Comparison of ENCODE assay signal across 9 cellular contexts in the genomic region with DNA sequence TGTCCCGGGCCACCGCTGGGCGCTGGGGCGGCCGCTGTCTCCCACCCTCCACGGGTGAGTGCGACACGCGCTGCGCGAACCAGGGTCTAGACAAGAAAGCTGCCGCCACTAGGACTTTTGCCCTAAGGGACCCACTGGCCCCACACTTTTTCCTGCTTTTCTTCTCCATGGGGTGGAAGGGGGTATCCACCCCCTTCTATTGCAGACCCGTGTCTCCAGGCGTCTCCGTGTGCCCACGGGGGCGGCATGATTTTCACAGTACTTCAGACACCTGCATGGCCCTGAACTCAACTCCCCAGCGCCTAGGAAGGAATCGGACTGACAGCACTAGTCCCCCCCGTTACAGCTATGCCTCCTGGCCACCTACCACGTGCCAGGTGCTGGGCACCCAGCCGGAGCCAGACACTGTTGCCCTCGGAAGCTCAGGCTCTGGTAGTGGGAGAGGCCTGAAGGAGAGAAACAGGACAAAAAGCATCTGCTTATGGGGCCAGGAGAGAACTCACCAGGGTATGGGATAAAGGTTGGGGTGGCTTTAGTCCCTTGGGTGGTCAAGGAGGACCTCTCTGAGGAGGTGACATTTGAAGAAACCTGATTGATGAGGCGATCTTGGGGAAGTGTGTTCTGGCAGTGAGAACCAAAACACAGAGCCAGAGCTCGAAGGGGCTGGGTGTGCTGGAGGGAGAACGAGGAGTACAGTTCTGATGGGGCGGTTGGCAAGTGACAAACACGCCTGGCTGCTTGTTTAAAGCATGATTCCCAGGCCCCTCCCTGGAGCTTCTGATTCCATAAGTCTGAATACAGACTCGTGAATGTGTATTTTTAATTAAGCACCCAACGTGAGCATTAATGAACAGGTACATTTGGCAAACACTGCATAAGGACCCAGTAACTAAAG. TPM values are rescaled to one million over a fixed set of nuclear protein-coding genes. Genes with fewer than 3 reads are reported as not detected.
DNase-seq lines count a peak whose midpoint lies in the region; ATAC-seq lines count a peak whose summit lies in the region.
"Had no signal": no experiment of that assay in that cellular context is flagged by ENCODE, and none has a peak within 500 bp of the region (broad histone marks: within the 10 kb centered on the region; RNA-seq: fewer than 3 reads in every experiment).

No MANE protein-coding gene starts in this region.

- peak overlapping the region; percentile 83 to 92 (median 86) for H3K27ac Mint-ChIP-seq in CD4-positive, CD25-positive, alpha-beta regulatory T cell
- H3K27ac Mint-ChIP-seq in natural killer cell treated with Interleukin-12 subunit alpha and Interleukin-12 subunit beta and Interleukin-15 and Interleukin-18, amount 100 ng/mL, for 72 hours = peak overlapping the region in 1 of 2 donors; percentile 57

- H3K4me1 ChIP-seq in CD4-positive, CD25-positive, alpha-beta regulatory T cell (ENCODE audit: control insufficient read depth, insufficient read depth, low read length, poor library complexity, severe bottlenecking) = peaks cover 43% of the 10 kb centered on the region
- H3K4me1 ChIP-seq in HUES64 (ENCODE audit: insufficient read depth, low read length) = peaks cover 9% of the 10 kb centered on the region; the same call in 1 of the 2 replicates
- H3K4me1 ChIP-seq in duodenal mucosa (ENCODE audit: control insufficient read depth in 1 of 2, insufficient read depth in 2 of 2, low read length in 2 of 2) = peaks cover 26 to 36% of the 10 kb centered on the region in 2 donors

- H3K9ac ChIP-seq in HUES64 (ENCODE audit: low read depth, low read length) (no peak overlapping the region), duodenal mucosa (ENCODE audit: low read depth in 1 of 2, low read length in 2 of 2) (peak overlapping the region in 1 of 2 donors; percentile 66)

- H3K27me3 ChIP-seq in CD4-positive, CD25-positive, alpha-beta regulatory T cell (ENCODE audit: control insufficient read depth, insufficient read depth, low read length) = peaks cover 4% of the 10 kb centered on the region
- peaks cover 50% of the 10 kb centered on the region for H3K27me3 ChIP-seq in HUES64 (ENCODE audit: insufficient read depth, low read length)
- H3K27me3 ChIP-seq in duodenal mucosa (ENCODE audit: control insufficient read depth in 1 of 2, insufficient read depth in 2 of 2, low read length in 2 of 2) = no peaks in the 10 kb centered on the region

- DNase-seq in CD4-positive, CD25-positive, alpha-beta regulatory T cell = no peak
- no peak for DNase-seq in natural killer cell treated with Interleukin-12 subunit alpha and Interleukin-12 subunit beta and Interleukin-15 and Interleukin-18, amount 100 ng/mL, for 72 hours (ENCODE audit: low spot score)
- DNase-seq in epidermal melanocyte (ENCODE audit: insufficient read length, low spot score) = no peak
- DNase-seq in cerebellar cortex (ENCODE audit: low spot score) = no peak
- no peak for DNase-seq in kidney glomerular epithelial cell (lab: John Stamatoyannopoulos, UW)
- DNase-seq: NCI-H1048 had no signal

- peaks cover 13% of the 10 kb centered on the region for H3K36me3 Mint-ChIP-seq in CD4-positive, CD25-positive, alpha-beta regulatory T cell
- H3K36me3 Mint-ChIP-seq in natural killer cell treated with Interleukin-12 subunit alpha and Interleukin-12 subunit beta and Interleukin-15 and Interleukin-18, amount 100 ng/mL, for 72 hours = peaks cover 10% of the 10 kb centered on the region

- H3K4me3 Mint-ChIP-seq in CD4-positive, CD25-positive, alpha-beta regulatory T cell = peak overlapping the region; percentile 85 to 89 (median 87)
- H3K4me3 Mint-ChIP-seq in natural killer cell treated with Interleukin-12 subunit alpha and Interleukin-12 subunit beta and Interleukin-15 and Interleukin-18, amount 100 ng/mL, for 72 hours = peak overlapping the region; percentile 69

- H3K9me3 ChIP-seq in CD4-positive, CD25-positive, alpha-beta regulatory T cell (ENCODE audit: control insufficient read depth in 2 of 2, low read length in 2 of 2) = no peaks in the 10 kb centered on the region
- H3K9me3 ChIP-seq in HUES64 (ENCODE audit: insufficient read depth, low read depth, low read length) (no peaks in the 10 kb centered on the region), duodenal mucosa (ENCODE audit: control insufficient read depth in 1 of 2, low read length in 2 of 2) (no peaks in the 10 kb centered on the region)

- ATAC-seq in CD4-positive, CD25-positive, alpha-beta regulatory T cell (ENCODE audit: low read depth in 2 of 2) = no peak
- no peak for ATAC-seq in natural killer cell treated with Interleukin-12 subunit alpha and Interleukin-12 subunit beta and Interleukin-15 and Interleukin-18, amount 100 ng/mL, for 72 hours
- ATAC-seq in HG02623 (IDR thresholded peaks at IDR 0.05; ENCODE audit: unreplicated experiment) = no peak

- 34% methylated on average over 30 of the region's 30 CpGs for WGBS in HUES64

- H3K27ac ChIP-seq in CD4-positive, CD25-positive, alpha-beta regulatory T cell (ENCODE audit: insufficient read depth, low read length, poor library complexity, severe bottlenecking) = peak overlapping the region; percentile 95
- no peak overlapping the region for H3K27ac ChIP-seq in HUES64 (ENCODE audit: low read depth, low read length)
- H3K27ac ChIP-seq in duodenal mucosa (ENCODE audit: low read depth, low read length) = no peak overlapping the region

- H3K36me3 ChIP-seq in CD4-positive, CD25-positive, alpha-beta regulatory T cell (ENCODE audit: control insufficient read depth, insufficient read depth, low read length) = peaks cover 8% of the 10 kb centered on the region
- no peaks in the 10 kb centered on the region for H3K36me3 ChIP-seq in HUES64 (ENCODE audit: insufficient read depth, low read length)
- H3K36me3 ChIP-seq in duodenal mucosa (ENCODE audit: control insufficient read depth in 1 of 2, insufficient read depth in 2 of 2, low read length in 2 of 2) = peaks cover 0 to 2% of the 10 kb centered on the region in 2 donors

- H3K4me3 ChIP-seq in CD4-positive, CD25-positive, alpha-beta regulatory T cell (ENCODE audit: low read depth, low read length) = peak overlapping the region; percentile 37
- H3K4me3 ChIP-seq in HUES64 (ENCODE audit: low read length) (peak overlapping the region; percentile 51), duodenal mucosa (ENCODE audit: low read depth in 1 of 2, low read length in 2 of 2) (peak overlapping the region; percentile 57 to 65)

- peaks cover 14 to 44% (median 25%) of the 10 kb centered on the region in 4 donors for H3K4me1 Mint-ChIP-seq in CD4-positive, CD25-positive, alpha-beta regulatory T cell
- H3K4me1 Mint-ChIP-seq in natural killer cell treated with Interleukin-12 subunit alpha and Interleukin-12 subunit beta and Interleukin-15 and Interleukin-18, amount 100 ng/mL, for 72 hours (ENCODE audit: low read depth in 2 of 2) = peaks cover 46 to 53% of the 10 kb centered on the region in 2 donors

- peaks cover 0 to 2% (median 0%) of the 10 kb centered on the region in 7 donors for H3K9me3 Mint-ChIP-seq in CD4-positive, CD25-positive, alpha-beta regulatory T cell
- H3K9me3 Mint-ChIP-seq in natural killer cell treated with Interleukin-12 subunit alpha and Interleukin-12 subunit beta and Interleukin-15 and Interleukin-18, amount 100 ng/mL, for 72 hours = peaks cover 5% of the 10 kb centered on the region

- peaks cover 6% of the 10 kb centered on the region for H3K27me3 Mint-ChIP-seq in CD4-positive, CD25-positive, alpha-beta regulatory T cell
- H3K27me3 Mint-ChIP-seq in natural killer cell treated with Interleukin-12 subunit alpha and Interleukin-12 subunit beta and Interleukin-15 and Interleukin-18, amount 100 ng/mL, for 72 hours = peaks cover 0 to 8% of the 10 kb centered on the region in 2 donors

RNA-seq across cellular contexts. Expression of gene NFATC2, which starts 0.6 kb away (rescaled TPM):
- total RNA-seq in CD4-positive, CD25-positive, alpha-beta regulatory T cell = 56.8 TPM
- 10 to 100 TPM; 11.0 to 17.6 (median 13.5) TPM for polyA plus RNA-seq in CD4-positive, CD25-positive, alpha-beta regulatory T cell
- 0.65 TPM for polyA plus RNA-seq in HUES64 (2013, experiment 1 of 2)
- polyA plus RNA-seq in HUES64 (2013, experiment 2 of 2) = 0.51 TPM
- 10 to 100 TPM; 83.3 to 97.1 TPM for total RNA-seq in natural killer cell treated with Interleukin-12 subunit alpha and Interleukin-12 subunit beta and Interleukin-15 and Interleukin-18, amount 100 ng/mL, for 72 hours
